In the genomic region with DNA sequence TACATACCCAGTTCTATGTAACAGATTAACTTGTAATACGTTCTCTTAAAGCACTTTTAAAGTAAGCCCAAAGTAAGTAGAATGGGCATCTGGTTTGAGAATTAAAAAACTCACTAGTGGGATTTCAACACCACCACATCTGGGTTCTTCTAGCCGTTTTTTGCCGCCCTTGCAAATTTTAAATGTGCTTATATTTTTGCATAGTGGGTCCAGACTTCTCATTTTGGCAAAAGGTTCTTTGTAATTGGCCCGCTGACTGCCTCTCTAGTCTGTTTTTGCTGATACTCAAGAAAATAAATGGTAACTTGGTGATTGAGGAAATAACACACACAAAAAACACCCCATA, we compare ENCODE assay signal across 8 cellular contexts. TPM values are rescaled to one million over a fixed set of nuclear protein-coding genes. Genes with fewer than 3 reads are reported as not detected.
A peak's percentile ranks its signal among the peaks of the same experiment; 100 is the strongest.
DNase-seq lines count a peak whose midpoint lies in the region; ATAC-seq and TF ChIP-seq lines count a peak whose summit lies in the region.

No MANE protein-coding gene starts in this region.

- H3K4me3 ChIP-seq in left lung (peak overlapping the region; percentile 68 to 70), thyroid gland (replicated peaks in 1 of 3) (peak overlapping the region in 1 of 3 donors; percentile 87)

- H3K36me3 Mint-ChIP-seq in activated CD4-positive, alpha-beta T cell treated with anti-CD3 and anti-CD28 coated beads, Interleukin-2, amount 10 ng/mL, durations not matched to agents 7 days and 5 days (ENCODE audit: low read depth): peaks cover 23% of the 10 kb centered on the region

- POLR2A ChIA-PET in activated CD4-positive, alpha-beta T cell treated with anti-CD3 and anti-CD28 coated beads, Interleukin-2, amount 10 ng/mL, durations not matched to agents 7 days and 5 days (lab: Charles Lee): no interaction called here

- H3K9me3 ChIP-seq in left lung: no peaks in the 10 kb centered on the region
- no peaks in the 10 kb centered on the region for H3K9me3 ChIP-seq in thyroid gland

- no peaks in the 10 kb centered on the region for H3K9me3 Mint-ChIP-seq in activated CD4-positive, alpha-beta T cell treated with anti-CD3 and anti-CD28 coated beads, Interleukin-2, amount 10 ng/mL, durations not matched to agents 7 days and 5 days

- intact Hi-C loops in left lung (cut with DNase I): no loop called here
- intact Hi-C loops in thyroid gland (cut with DNase I): no loop called here

- H3K4me1 Mint-ChIP-seq in activated CD4-positive, alpha-beta T cell treated with anti-CD3 and anti-CD28 coated beads, Interleukin-2, amount 10 ng/mL, durations not matched to agents 7 days and 5 days: peaks cover 25% of the 10 kb centered on the region

- TF ChIP-seq CTCF in left lung (IDR thresholded peaks at IDR 0.05) (no peak), thyroid gland (IDR thresholded peaks at IDR 0.05) (no peak)

- H3K27me3 ChIP-seq in left lung (no peaks in the 10 kb centered on the region), thyroid gland (no peaks in the 10 kb centered on the region)

- H3K27ac ChIP-seq in left lung (peak overlapping the region; percentile 93 to 96), thyroid gland (peak overlapping the region; percentile 94 to 98 (median 98))

- peak overlapping the region; percentile 87 for H3K4me3 Mint-ChIP-seq in activated CD4-positive, alpha-beta T cell treated with anti-CD3 and anti-CD28 coated beads, Interleukin-2, amount 10 ng/mL, durations not matched to agents 7 days and 5 days

- no peaks in the 10 kb centered on the region for H3K27me3 Mint-ChIP-seq in activated CD4-positive, alpha-beta T cell treated with anti-CD3 and anti-CD28 coated beads, Interleukin-2, amount 10 ng/mL, durations not matched to agents 7 days and 5 days

- H3K4me1 ChIP-seq in left lung: peaks cover 0 to 17% of the 10 kb centered on the region in 2 donors
- peaks cover 0 to 7% of the 10 kb centered on the region in 2 donors for H3K4me1 ChIP-seq in thyroid gland

- DNase-seq in activated CD4-positive, alpha-beta T cell treated with anti-CD3 and anti-CD28 coated beads, Interleukin-2, amount 10 ng/mL, durations not matched to agents 7 days and 5 days: no peak
- DNase-seq in activated CD4-positive, alpha-beta T cell treated with anti-CD3 and anti-CD28 coated beads for 1 hour: no peak
- DNase-seq in amniotic epithelial cell (ENCODE audit: low read depth): peak; percentile 2
- no peak for DNase-seq in left lung
- no peak for DNase-seq in thyroid gland
- no peak for DNase-seq in mucosa of gallbladder (ENCODE audit: low spot score)

- WGBS in thyroid gland, 2 donors: 75 to 80% methylated on average over 4 of the region's 4 CpGs

- ATAC-seq in left lung (no peak), GM21576 (IDR thresholded peaks at IDR 0.05; ENCODE audit: unreplicated experiment) (no peak), HG03196 (IDR thresholded peaks at IDR 0.05; ENCODE audit: unreplicated experiment) (no peak)

- H3K36me3 ChIP-seq in left lung: peaks cover 0 to 14% of the 10 kb centered on the region in 2 donors
- peaks cover 0 to 5% of the 10 kb centered on the region in 2 donors for H3K36me3 ChIP-seq in thyroid gland

- H3K27ac Mint-ChIP-seq in activated CD4-positive, alpha-beta T cell treated with anti-CD3 and anti-CD28 coated beads, Interleukin-2, amount 10 ng/mL, durations not matched to agents 7 days and 5 days: peak overlapping the region; percentile 95

- TF ChIP-seq POLR2A in thyroid gland (IDR thresholded peaks at IDR 0.05): no peak

- CTCF ChIA-PET in activated CD4-positive, alpha-beta T cell treated with anti-CD3 and anti-CD28 coated beads, Interleukin-2, amount 10 ng/mL, durations not matched to agents 7 days and 5 days (lab: Charles Lee): interaction anchor here (0.7 to 1.7 kb wide), 4 partner anchors 15 to 65 kb away, joined by 3 to 5 read pairs (median 4); a partner anchor contains a TSS

RNA-seq across cellular contexts. Expression of a gene that starts 0.6 kb away (rescaled TPM):
- total RNA-seq in activated CD4-positive, alpha-beta T cell treated with anti-CD3 and anti-CD28 coated beads, Interleukin-2, amount 10 ng/mL, durations not matched to agents 7 days and 5 days: 10 to 100 TPM; 13.9 to 14.8 TPM
- total RNA-seq in left lung (10 to 100 TPM in 1 of 2 donors, 1 to 10 TPM in 1; 6.4 to 11.3 TPM), thyroid gland (10 to 100 TPM; 22.0 to 26.5 (median 23.4) TPM), mucosa of gallbladder (6.5 TPM)

RNA-seq across cellular contexts. Expression of a gene that starts 20.4 kb away (rescaled TPM):
- 10 to 100 TPM; 24.3 to 25.3 TPM for total RNA-seq in activated CD4-positive, alpha-beta T cell treated with anti-CD3 and anti-CD28 coated beads, Interleukin-2, amount 10 ng/mL, durations not matched to agents 7 days and 5 days
- 10 to 100 TPM; 32.5 to 35.5 TPM for total RNA-seq in left lung
- total RNA-seq in thyroid gland: 10 to 100 TPM; 20.1 to 27.9 (median 24.6) TPM
- 25.4 TPM for total RNA-seq in mucosa of gallbladder

RNA-seq across cellular contexts. Expression of a gene that starts 54.3 kb away (rescaled TPM):
- 10 to 100 TPM; 58.7 to 59.9 TPM for total RNA-seq in activated CD4-positive, alpha-beta T cell treated with anti-CD3 and anti-CD28 coated beads, Interleukin-2, amount 10 ng/mL, durations not matched to agents 7 days and 5 days
- total RNA-seq in left lung: 10 to 100 TPM; 20.5 to 26.8 TPM
- 100 to 1,000 TPM in 1 of 4 donors, 10 to 100 TPM in 3; 19.5 to 335 (median 25.1) TPM for total RNA-seq in thyroid gland
- 28.7 TPM for total RNA-seq in mucosa of gallbladder
